Comparison of ENCODE assay signal across 9 cellular contexts in genomic region chr17:8753976-8754440, GRCh38. TPM values are rescaled to one million over a fixed set of nuclear protein-coding genes. Genes with fewer than 3 reads are reported as not detected.
DNase-seq lines count a peak whose midpoint lies in the region; ATAC-seq and TF ChIP-seq lines count a peak whose summit lies in the region.
"Had no signal": no experiment of that assay in that cellular context is flagged by ENCODE, and none has a peak within 500 bp of the region (broad histone marks: within the 10 kb centered on the region; RNA-seq: fewer than 3 reads in every experiment).

No MANE protein-coding gene starts in this region.

- no peak overlapping the region for H2AFZ ChIP-seq in KMS-11 (ENCODE audit: low read depth)

- no peaks in the 10 kb centered on the region for H3K4me1 ChIP-seq in KMS-11 (ENCODE audit: low read depth, poor library complexity, severe bottlenecking)

- no peak for ATAC-seq in HG03469 (IDR thresholded peaks at IDR 0.05; ENCODE audit: unreplicated experiment)
- ATAC-seq in GM18502 (IDR thresholded peaks at IDR 0.05; ENCODE audit: poor library complexity, unreplicated experiment): no peak
- ATAC-seq: activated CD4-positive, alpha-beta T cell treated with anti-CD3 and anti-CD28 coated beads for 36 hours had no signal

- 0 out of 2 replicates have a peak, but pooled peaks have one; percentile 7 for TF ChIP-seq CTCF in KMS-11 (conservative IDR thresholded peaks at IDR 0.05; ENCODE audit: low read depth, low read length)

- H3K9ac ChIP-seq in KMS-11: no peak overlapping the region

- no peaks in the 10 kb centered on the region for H3K36me3 ChIP-seq in KMS-11 (ENCODE audit: insufficient read depth)

- DNase-seq in G401 (ENCODE audit: low spot score): peak; percentile 3
- DNase-seq in amniotic epithelial cell (ENCODE audit: low read depth): peak; percentile 26
- peak; percentile 17 to 60 for DNase-seq in lung microvascular endothelial cell (ENCODE audit: low read depth in 2 of 2)
- no peak for DNase-seq in stimulated activated CD4-positive, alpha-beta T cell treated with anti-CD3 and anti-CD28 coated beads, Interleukin-2, amount 100 ng/mL, for 48 hours
- DNase-seq in NCI-H128 (lab: John Stamatoyannopoulos, UW; ENCODE audit: unreplicated experiment): no peak
- DNase-seq: activated CD4-positive, alpha-beta T cell treated with anti-CD3 and anti-CD28 coated beads for 36 hours had no signal

- no peak overlapping the region for H3K4me2 ChIP-seq in KMS-11

- in situ Hi-C loops in G401 (cut with HindIII; ENCODE audit: low sequenced_read_pairs): no loop called here

- H3K4me3 ChIP-seq in KMS-11 (IDR thresholded peaks at IDR 0.05; ENCODE audit: insufficient read depth, low read depth, low read length): no peak overlapping the region

- H4K20me1 ChIP-seq in KMS-11 (ENCODE audit: insufficient read depth): no peaks in the 10 kb centered on the region

- H3K79me2 ChIP-seq in KMS-11 (ENCODE audit: insufficient read depth, low read depth): no peaks in the 10 kb centered on the region

- H3K27me3 ChIP-seq in KMS-11 (ENCODE audit: insufficient read depth, low read depth): no peaks in the 10 kb centered on the region

- H3K27ac ChIP-seq in KMS-11: no peak overlapping the region

RNA-seq across cellular contexts. Expression of gene SPDYE4, which starts 4.3 kb away (rescaled TPM):
- total RNA-seq in G401 (2014; rRNA removed; shearing (Covaris generic)): not detected in 2 replicates
- total RNA-seq in lung microvascular endothelial cell: not detected in 2 replicates
- total RNA-seq: activated CD4-positive, alpha-beta T cell treated with anti-CD3 and anti-CD28 coated beads for 36 hours had no signal

RNA-seq across cellular contexts. Expression of gene CCDC42, which starts 9.4 kb away (rescaled TPM):
- total RNA-seq in G401 (2014; rRNA removed; shearing (Covaris generic)): not detected in 2 replicates
- total RNA-seq in lung microvascular endothelial cell: not detected in 2 replicates

RNA-seq across cellular contexts. Expression of gene MFSD6L, which starts 45.2 kb away (rescaled TPM):
- total RNA-seq in G401 (2014; rRNA removed; shearing (Covaris generic)): not detected in 2 replicates
- total RNA-seq in lung microvascular endothelial cell: not detected in 2 replicates

Comparison
In these comparisons a context has a peak if more than half of its experiments do, and no peak if none do; other contexts are left out.
1. DNase-seq: peak in G401 (single experiment), amniotic epithelial cell (single experiment) and lung microvascular endothelial cell (2 of 2); none in stimulated activated CD4-positive, alpha-beta T cell treated with anti-CD3 and anti-CD28 coated beads, Interleukin-2, amount 100 ng/mL, for 48 hours (0 of 2) and NCI-H128 (single experiment).